Comparison of ENCODE assay signal across 9 cellular contexts in genomic region chr2:30708491-30709290, GRCh38.
DNase-seq lines count a peak whose midpoint lies in the region; ATAC-seq and TF ChIP-seq lines count a peak whose summit lies in the region.
"Had no signal": no experiment of that assay in that cellular context is flagged by ENCODE, and none has a peak within 500 bp of the region (broad histone marks: within the 10 kb centered on the region; RNA-seq: fewer than 3 reads in every experiment).

No MANE protein-coding gene starts in this region.

- CTCF ChIA-PET in Calu3 (lab: Charles Lee), result interaction anchor here (1.2 to 3.3 kb wide), 2 partner anchors 544 kb away, joined by 3 to 111 read pairs; no protein-coding TSS in a partner anchor
- CTCF ChIA-PET in activated CD4-positive, alpha-beta T cell treated with anti-CD3 and anti-CD28 coated beads for 36 hours (lab: Charles Lee), result interaction anchor here (0.6 to 14.6 kb wide), 12 partner anchors 13 to 624 kb away, joined by 3 to 501 read pairs (median 4); partner anchors contain the start of gene YPEL5

- H3K9me2 ChIP-seq in Loucy (replicated peaks; ENCODE audit: low read depth, low read length), result no peaks in the 10 kb centered on the region

- H3K4ac ChIP-seq in mesenchymal stem cell (ENCODE audit: low read depth in 1 of 2, low read length in 2 of 2), result peak overlapping the region in 1 of 2 experiments; percentile 35

- no peak overlapping the region for H3K4me3 Mint-ChIP-seq in Calu3 (ENCODE audit: low read depth, unreplicated experiment)
- no peak overlapping the region for H3K4me3 Mint-ChIP-seq in activated CD4-positive, alpha-beta T cell treated with anti-CD3 and anti-CD28 coated beads for 36 hours
- H3K4me3 Mint-ChIP-seq: activated CD4-positive, alpha-beta T cell treated with anti-CD3 and anti-CD28 coated beads, Interleukin-2, amount 10 ng/mL, durations not matched to agents 7 days and 5 days had no signal

- ATAC-seq in GM18502 (IDR thresholded peaks at IDR 0.05; ENCODE audit: poor library complexity, unreplicated experiment), result no peak
- ATAC-seq in activated CD4-positive, alpha-beta T cell treated with anti-CD3 and anti-CD28 coated beads for 36 hours, result no peak

- 80% methylated on average over 10 of the region's 10 CpGs for WGBS in mesenchymal stem cell

- H3K14ac ChIP-seq in mesenchymal stem cell (ENCODE audit: low read length in 2 of 2), result no peak overlapping the region

- no peaks in the 10 kb centered on the region for H4K20me1 ChIP-seq in Loucy (ENCODE audit: insufficient read depth, low read length, poor library complexity, severe bottlenecking)

- H3K9ac ChIP-seq in Loucy (ENCODE audit: low read depth, low read length, poor library complexity, severe bottlenecking), result no peak overlapping the region
- peak overlapping the region; percentile 13 for H3K9ac ChIP-seq in mesenchymal stem cell (ENCODE audit: low read length)

- no peak overlapping the region for H3K27ac ChIP-seq in mesenchymal stem cell (ENCODE audit: low read length, poor library complexity, severe bottlenecking)

- BruUV-seq in Calu3 (replicated peaks; lab: Mats Ljungman, UMichigan), result no TSS peak

- H2BK5ac ChIP-seq in mesenchymal stem cell (ENCODE audit: low read depth, low read length, poor library complexity, severe bottlenecking), result no peak overlapping the region

- H2BK15ac ChIP-seq in mesenchymal stem cell (ENCODE audit: low read depth, poor library complexity, severe bottlenecking), result no peak overlapping the region

- POLR2A ChIA-PET in activated CD4-positive, alpha-beta T cell treated with anti-CD3 and anti-CD28 coated beads for 36 hours (lab: Charles Lee), result no interaction called here

- TF ChIP-seq CTCF in Calu3 (IDR thresholded peaks at IDR 0.05; ENCODE audit: unreplicated experiment) (peak; percentile 40), Loucy (conservative IDR thresholded peaks at IDR 0.05; ENCODE audit: low read length) (peak; percentile 58), cardiac fibroblast (IDR thresholded peaks at IDR 0.05; ENCODE audit: low read depth, low read length) (peak; percentile 49)

- H3K4me2 ChIP-seq in Loucy (ENCODE audit: low read depth, low read length, poor library complexity, severe bottlenecking) (no peak overlapping the region), mesenchymal stem cell (ENCODE audit: low read length, poor library complexity, severe bottlenecking) (no peak overlapping the region)

- DNase-seq in Calu3 (no peak), cardiac fibroblast (ENCODE audit: low read depth in 2 of 2) (peak; percentile 40 to 65), mesenchymal stem cell (no peak), NCI-H510A treated with DMSO at 0.1 percent for 48 hours (lab: John Stamatoyannopoulos, UW) (no peak), NCI-H187 treated with DMSO at 0.1 percent for 48 hours (lab: John Stamatoyannopoulos, UW) (no peak)
- no peak for DNase-seq in activated CD4-positive, alpha-beta T cell treated with anti-CD3 and anti-CD28 coated beads for 36 hours
- DNase-seq: activated CD4-positive, alpha-beta T cell treated with anti-CD3 and anti-CD28 coated beads, Interleukin-2, amount 10 ng/mL, durations not matched to agents 7 days and 5 days had no signal

- no peaks in the 10 kb centered on the region for H3K79me1 ChIP-seq in mesenchymal stem cell (replicated peaks; ENCODE audit: low read length, poor library complexity, severe bottlenecking)

- no peak overlapping the region for H3K18ac ChIP-seq in mesenchymal stem cell (ENCODE audit: low read depth in 1 of 2, low read length in 2 of 2)

- no peaks in the 10 kb centered on the region for H3K4me1 ChIP-seq in Loucy (ENCODE audit: insufficient read depth, low read length, poor library complexity, severe bottlenecking)
- H3K4me1 ChIP-seq in mesenchymal stem cell (ENCODE audit: control insufficient read depth, insufficient read depth, low read depth, low read length), result peaks cover 1% of the 10 kb centered on the region

- H3K27ac Mint-ChIP-seq in Calu3 (ENCODE audit: unreplicated experiment), result no peak overlapping the region
- no peak overlapping the region for H3K27ac Mint-ChIP-seq in activated CD4-positive, alpha-beta T cell treated with anti-CD3 and anti-CD28 coated beads for 36 hours
- H3K27ac Mint-ChIP-seq: activated CD4-positive, alpha-beta T cell treated with anti-CD3 and anti-CD28 coated beads, Interleukin-2, amount 10 ng/mL, durations not matched to agents 7 days and 5 days had no signal

- H2AFZ ChIP-seq in Loucy (ENCODE audit: low read length) (no peak overlapping the region), mesenchymal stem cell (ENCODE audit: low read depth, low read length) (no peak overlapping the region)

- H2BK12ac ChIP-seq in mesenchymal stem cell (ENCODE audit: low read length in 2 of 2), result no peak overlapping the region

- no peak overlapping the region for H2BK120ac ChIP-seq in mesenchymal stem cell (ENCODE audit: low read depth, low read length)

- H3K27me3 Mint-ChIP-seq in Calu3 (ENCODE audit: unreplicated experiment), result peaks cover 12% of the 10 kb centered on the region
- no peaks in the 10 kb centered on the region for H3K27me3 Mint-ChIP-seq in activated CD4-positive, alpha-beta T cell treated with anti-CD3 and anti-CD28 coated beads for 36 hours
- H3K27me3 Mint-ChIP-seq: activated CD4-positive, alpha-beta T cell treated with anti-CD3 and anti-CD28 coated beads, Interleukin-2, amount 10 ng/mL, durations not matched to agents 7 days and 5 days had no signal

- H3K36me3 Mint-ChIP-seq in Calu3 (ENCODE audit: insufficient read depth, unreplicated experiment), result no peaks in the 10 kb centered on the region
- H3K36me3 Mint-ChIP-seq in activated CD4-positive, alpha-beta T cell treated with anti-CD3 and anti-CD28 coated beads for 36 hours (ENCODE audit: low read depth), result no peaks in the 10 kb centered on the region

- H3F3A ChIP-seq in Loucy (ENCODE audit: low read depth), result no peaks in the 10 kb centered on the region

- H3K23ac ChIP-seq in mesenchymal stem cell (ENCODE audit: low read length in 2 of 2), result no peak overlapping the region

- no peaks in the 10 kb centered on the region for H3K4me1 Mint-ChIP-seq in Calu3 (ENCODE audit: low read depth, unreplicated experiment)
- peaks cover under 1% of the 10 kb centered on the region for H3K4me1 Mint-ChIP-seq in activated CD4-positive, alpha-beta T cell treated with anti-CD3 and anti-CD28 coated beads for 36 hours

- peak overlapping the region; percentile 11 for H4K91ac ChIP-seq in mesenchymal stem cell (ENCODE audit: low read length)

- no peak overlapping the region for H3K4me3 ChIP-seq in Loucy (ENCODE audit: low read length, poor library complexity, severe bottlenecking)
- H3K4me3 ChIP-seq in cardiac fibroblast (replicated peaks in 1 of 2; ENCODE audit: low read depth in 2 of 2, low read length in 2 of 2), result no peak overlapping the region
- H3K4me3 ChIP-seq in mesenchymal stem cell (ENCODE audit: insufficient read depth in 1 of 2, low read depth in 1 of 2, low read length in 2 of 2), result no peak overlapping the region

- intact Hi-C loops in Calu3 (cut with micrococcal nuclease; ENCODE audit: unreplicated experiment), result loop anchor here (5.0 to 10.0 kb wide), 3 partner anchors 254 to 614 kb away; no protein-coding TSS in a partner anchor
- intact Hi-C loops in activated CD4-positive, alpha-beta T cell treated with anti-CD3 and anti-CD28 coated beads for 36 hours (cut with DNase I, micrococcal nuclease), result no loop called here

- H3K27me3 ChIP-seq in Loucy (ENCODE audit: insufficient read depth, low read length, poor library complexity, severe bottlenecking), result no peaks in the 10 kb centered on the region
- peaks cover 0 to 3% of the 10 kb centered on the region in 2 experiments for H3K27me3 ChIP-seq in mesenchymal stem cell (ENCODE audit: control insufficient read depth in 1 of 2, insufficient read depth in 1 of 2, low read length in 2 of 2)

- H4K8ac ChIP-seq in mesenchymal stem cell (ENCODE audit: low read length), result no peak overlapping the region

- H3K9me3 ChIP-seq in Loucy (ENCODE audit: insufficient read depth, low read depth, low read length) (no peaks in the 10 kb centered on the region), mesenchymal stem cell (ENCODE audit: control insufficient read depth, low read length) (peaks cover under 1% of the 10 kb centered on the region)

- H2AK5ac ChIP-seq in mesenchymal stem cell (ENCODE audit: low read length, severe bottlenecking), result no peak overlapping the region

- no peaks in the 10 kb centered on the region for H3K79me2 ChIP-seq in Loucy (ENCODE audit: insufficient read depth, low read length)

- no peaks in the 10 kb centered on the region for H3K9me3 Mint-ChIP-seq in Calu3 (ENCODE audit: low read depth, unreplicated experiment)
- H3K9me3 Mint-ChIP-seq in activated CD4-positive, alpha-beta T cell treated with anti-CD3 and anti-CD28 coated beads for 36 hours (ENCODE audit: low read depth), result no peaks in the 10 kb centered on the region
- H3K9me3 Mint-ChIP-seq: activated CD4-positive, alpha-beta T cell treated with anti-CD3 and anti-CD28 coated beads, Interleukin-2, amount 10 ng/mL, durations not matched to agents 7 days and 5 days had no signal

- no peaks in the 10 kb centered on the region for H3K36me3 ChIP-seq in Loucy (ENCODE audit: insufficient read depth, low read length)
- no peaks in the 10 kb centered on the region for H3K36me3 ChIP-seq in mesenchymal stem cell (ENCODE audit: control insufficient read depth in 1 of 2, insufficient read depth in 2 of 2, low read depth in 1 of 2, low read length in 2 of 2)

Comparison
In these comparisons a context has a peak if more than half of its experiments do, and no peak if none do; other contexts are left out.
1. DNase-seq: peak in cardiac fibroblast (2 of 2); none in Calu3 (single experiment), mesenchymal stem cell (single experiment), NCI-H510A treated with DMSO at 0.1 percent for 48 hours (single experiment), NCI-H187 treated with DMSO at 0.1 percent for 48 hours (single experiment) and activated CD4-positive, alpha-beta T cell treated with anti-CD3 and anti-CD28 coated beads for 36 hours (single experiment).
2. Peak in every context shown above with its lines, with median percentiles within 50 percentile points of each other: CTCF ChIP-seq.